1 cellular context compared by ENCODE assay signal in the genomic region with DNA sequence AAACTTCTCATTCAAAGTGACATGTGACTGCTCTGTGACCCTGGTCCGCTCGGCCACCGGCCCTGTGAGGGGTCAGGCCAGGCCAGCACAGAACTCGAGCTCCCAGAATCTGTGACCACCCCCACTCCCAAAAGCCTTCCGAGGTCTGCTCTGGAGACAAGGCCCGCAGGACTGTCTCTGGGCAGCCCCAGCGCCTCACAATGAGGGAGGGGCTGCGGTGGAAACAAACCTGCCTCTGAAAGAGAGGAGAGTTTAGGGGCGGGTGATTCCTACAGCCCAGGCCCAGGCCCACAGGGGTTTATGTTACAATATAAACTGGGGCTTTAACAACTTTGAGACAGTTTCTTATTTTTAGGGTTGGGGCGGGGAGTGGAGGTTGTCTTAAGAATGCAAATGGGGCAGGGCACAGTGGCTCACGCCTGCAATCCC.
TF ChIP-seq lines count a peak whose summit lies in the region.

No MANE protein-coding gene starts in this region.

TF ChIP-seq in GM23338, 12 proteins besides CTCF, POLR2A, EP300 and RAD21 (continued from another document):
- TF ChIP-seq REST (IDR thresholded peaks at IDR 0.05; ENCODE audit: unreplicated experiment): no peak
TF ChIP-seq in GM23338: peak in this region for 0.
